Comparison of ENCODE assay signal across 8 cellular contexts in genomic region chr17:7214300-7215135, GRCh38. TPM values are rescaled to one million over a fixed set of nuclear protein-coding genes. Genes with fewer than 3 reads are reported as not detected.
DNase-seq lines count a peak whose midpoint lies in the region; ATAC-seq and TF ChIP-seq lines count a peak whose summit lies in the region.

No MANE protein-coding gene starts in this region.

- intact Hi-C loops in adrenal gland (cut with DNase I): no loop called here
- intact Hi-C loops in heart right ventricle (cut with DNase I): loop anchor here in 2 of 10 donors (2.0 kb wide), 2 partner anchors 24 to 38 kb away; partner anchors contain the start of genes ELP5 (in 1 of the 2) and PHF23 (in 1 of the 2)
- intact Hi-C loops in posterior vena cava (cut with DNase I): no loop called here

- H3K4me3 ChIP-seq in GM12875 (ENCODE audit: low read depth, low read length) (peak overlapping the region; percentile 43), adrenal gland (peak overlapping the region in 2 of 4 donors; percentile 14 to 59), heart right ventricle (peak overlapping the region; percentile 8 to 71 (median 60)), upper lobe of left lung (peak overlapping the region; percentile 21 to 59 (median 54))

- TF ChIP-seq POLR2A in adrenal gland (IDR thresholded peaks at IDR 0.05): no peak
- TF ChIP-seq POLR2A in upper lobe of left lung (IDR thresholded peaks at IDR 0.05): peak in 1 of 4 donors; percentile 18

- 1% methylated on average over 32 to 45 of the region's 45 CpGs for WGBS in adrenal gland, 4 donors
- WGBS in heart right ventricle, 2 donors: 0 to 1% methylated on average over 45 of the region's 45 CpGs
- 0 to 1% methylated on average over 35 to 40 of the region's 45 CpGs for WGBS in upper lobe of left lung, 2 donors

- no peaks in the 10 kb centered on the region for H3K36me3 ChIP-seq in adrenal gland (replicated peaks in 1 of 2)
- H3K36me3 ChIP-seq in heart right ventricle: no peaks in the 10 kb centered on the region
- no peaks in the 10 kb centered on the region for H3K36me3 ChIP-seq in upper lobe of left lung

- peak overlapping the region in 3 of 5 donors; percentile 11 to 82 (median 63) for H3K27ac ChIP-seq in adrenal gland
- H3K27ac ChIP-seq in heart right ventricle: peak overlapping the region in 9 of 10 donors; percentile 53 to 98 (median 69)
- peak overlapping the region; percentile 42 to 100 (median 84) for H3K27ac ChIP-seq in upper lobe of left lung

- DNase-seq in NCI-H146 (lab: John Stamatoyannopoulos, UW): peak; percentile 99
- DNase-seq in T follicular helper cell (ENCODE audit: low read depth): peak; percentile 98
- DNase-seq in adrenal gland: peak; percentile 97 to 99 (median 99)
- DNase-seq in heart right ventricle: peak; percentile 99
- DNase-seq in posterior vena cava (ENCODE audit: low spot score): peak; percentile 100
- peak; percentile 98 to 99 for DNase-seq in upper lobe of left lung

- H3K4me1 ChIP-seq in adrenal gland (replicated peaks in 1 of 2) (peaks cover 28 to 55% of the 10 kb centered on the region in 2 donors), heart right ventricle (peaks cover 17 to 61% (median 52%) of the 10 kb centered on the region in 9 donors), upper lobe of left lung (peaks cover 46 to 60% (median 49%) of the 10 kb centered on the region in 4 donors)

- ATAC-seq in HG02870 (IDR thresholded peaks at IDR 0.05; ENCODE audit: unreplicated experiment): peak; percentile 73
- peak; percentile 89 to 94 (median 92) for ATAC-seq in heart right ventricle
- peak; percentile 94 to 96 for ATAC-seq in upper lobe of left lung (ENCODE audit: low FRiP score in 2 of 2)

- TF ChIP-seq EP300 in upper lobe of left lung (IDR thresholded peaks at IDR 0.05): peak in 1 of 4 donors; percentile 3

- H3K9me3 ChIP-seq in adrenal gland (replicated peaks in 1 of 3): no peaks in the 10 kb centered on the region
- no peaks in the 10 kb centered on the region for H3K9me3 ChIP-seq in heart right ventricle
- H3K9me3 ChIP-seq in upper lobe of left lung: no peaks in the 10 kb centered on the region

- H3K27me3 ChIP-seq in adrenal gland: no peaks in the 10 kb centered on the region
- no peaks in the 10 kb centered on the region for H3K27me3 ChIP-seq in heart right ventricle
- no peaks in the 10 kb centered on the region for H3K27me3 ChIP-seq in upper lobe of left lung

- peak; percentile 60 for TF ChIP-seq CTCF in GM12875 (IDR thresholded peaks at IDR 0.05; ENCODE audit: borderline replicate concordance, insufficient read depth, low read depth, low read length)
- peak in 5 of 6 experiments; percentile 22 to 52 (median 40) for TF ChIP-seq CTCF in adrenal gland (IDR thresholded peaks at IDR 0.05)
- TF ChIP-seq CTCF in heart right ventricle (IDR thresholded peaks at IDR 0.05): peak in 8 of 9 donors; percentile 28 to 75 (median 54)
- TF ChIP-seq CTCF in upper lobe of left lung (IDR thresholded peaks at IDR 0.05): peak; percentile 31 to 58 (median 39)

RNA-seq across cellular contexts. Expression of gene DLG4, which starts 5.1 kb away (rescaled TPM):
- total RNA-seq in adrenal gland (10 to 100 TPM; 17.7 to 70.2 (median 31.9) TPM), heart right ventricle (10 to 100 TPM; 13.0 to 22.1 (median 16.7) TPM), posterior vena cava (10 to 100 TPM; 20.8 to 21.2 TPM), upper lobe of left lung (10 to 100 TPM; 10.5 to 32.5 (median 19.4) TPM)
- polyA plus RNA-seq in adrenal gland (100 to 1,000 TPM in 1 of 3 donors, 10 to 100 TPM in 2; 19.1 to 172 (median 29.6) TPM), heart right ventricle (10 to 100 TPM in 1 of 2 donors, 1 to 10 TPM in 1; 5.4 to 27.8 TPM)

RNA-seq across cellular contexts. Expression of gene ACADVL, which starts 5.2 kb away (rescaled TPM):
- total RNA-seq in adrenal gland: 1,000 to 10,000 TPM; 1,309 to 2,378 (median 1,772) TPM
- polyA plus RNA-seq in adrenal gland: 1,000 to 10,000 TPM in 2 of 3 donors, 100 to 1,000 TPM in 1; 972 to 6,098 (median 5,777) TPM
- total RNA-seq in heart right ventricle: 1,000 to 10,000 TPM in 7 of 10 donors, 100 to 1,000 TPM in 3; 951 to 2,054 (median 1,322) TPM
- polyA plus RNA-seq in heart right ventricle: 1,000 to 10,000 TPM in 1 of 2 donors, 100 to 1,000 TPM in 1; 807 to 4,806 TPM
- total RNA-seq in posterior vena cava: 100 to 1,000 TPM; 444 to 567 TPM
- 1,000 to 10,000 TPM in 2 of 6 donors, 100 to 1,000 TPM in 4; 377 to 1,449 (median 553) TPM for total RNA-seq in upper lobe of left lung

RNA-seq across cellular contexts. Expression of gene DVL2, which starts 19.8 kb away (rescaled TPM):
- total RNA-seq in adrenal gland: 10 to 100 TPM; 25.2 to 87.2 (median 47.9) TPM
- polyA plus RNA-seq in adrenal gland: 10 to 100 TPM; 11.8 to 80.9 (median 19.2) TPM
- total RNA-seq in heart right ventricle: 10 to 100 TPM; 14.1 to 25.6 (median 18.0) TPM
- polyA plus RNA-seq in heart right ventricle: 10 to 100 TPM in 1 of 2 donors, 1 to 10 TPM in 1; 10.0 to 23.0 TPM
- 10 to 100 TPM; 21.9 to 26.7 TPM for total RNA-seq in posterior vena cava
- total RNA-seq in upper lobe of left lung: 10 to 100 TPM; 40.4 to 70.2 (median 42.4) TPM

RNA-seq across cellular contexts. Expression of gene PHF23, which starts 24.7 kb away (rescaled TPM):
- total RNA-seq in adrenal gland (100 to 1,000 TPM in 1 of 8 donors, 10 to 100 TPM in 7; 33.5 to 141 (median 64.5) TPM), heart right ventricle (10 to 100 TPM; 17.7 to 24.5 (median 22.6) TPM), posterior vena cava (10 to 100 TPM; 20.4 to 27.5 TPM), upper lobe of left lung (10 to 100 TPM; 25.4 to 54.5 (median 31.2) TPM)
- polyA plus RNA-seq in adrenal gland (10 to 100 TPM; 28.0 to 80.3 (median 49.6) TPM), heart right ventricle (10 to 100 TPM; 16.1 to 25.0 TPM)

RNA-seq across cellular contexts. Expression of gene GABARAP, which starts 27.7 kb away (rescaled TPM):
- total RNA-seq in adrenal gland (1,000 to 10,000 TPM in 1 of 8 donors, 100 to 1,000 TPM in 7; 195 to 1,049 (median 840) TPM), heart right ventricle (100 to 1,000 TPM; 440 to 567 (median 501) TPM), posterior vena cava (100 to 1,000 TPM; 341 to 405 TPM), upper lobe of left lung (100 to 1,000 TPM; 381 to 631 (median 601) TPM)
- polyA plus RNA-seq in adrenal gland (1,000 to 10,000 TPM in 2 of 3 donors, 100 to 1,000 TPM in 1; 694 to 1,285 (median 1,047) TPM), heart right ventricle (100 to 1,000 TPM; 540 to 733 TPM)
